Comparison of ENCODE assay signal across 9 cellular contexts in the genomic region with DNA sequence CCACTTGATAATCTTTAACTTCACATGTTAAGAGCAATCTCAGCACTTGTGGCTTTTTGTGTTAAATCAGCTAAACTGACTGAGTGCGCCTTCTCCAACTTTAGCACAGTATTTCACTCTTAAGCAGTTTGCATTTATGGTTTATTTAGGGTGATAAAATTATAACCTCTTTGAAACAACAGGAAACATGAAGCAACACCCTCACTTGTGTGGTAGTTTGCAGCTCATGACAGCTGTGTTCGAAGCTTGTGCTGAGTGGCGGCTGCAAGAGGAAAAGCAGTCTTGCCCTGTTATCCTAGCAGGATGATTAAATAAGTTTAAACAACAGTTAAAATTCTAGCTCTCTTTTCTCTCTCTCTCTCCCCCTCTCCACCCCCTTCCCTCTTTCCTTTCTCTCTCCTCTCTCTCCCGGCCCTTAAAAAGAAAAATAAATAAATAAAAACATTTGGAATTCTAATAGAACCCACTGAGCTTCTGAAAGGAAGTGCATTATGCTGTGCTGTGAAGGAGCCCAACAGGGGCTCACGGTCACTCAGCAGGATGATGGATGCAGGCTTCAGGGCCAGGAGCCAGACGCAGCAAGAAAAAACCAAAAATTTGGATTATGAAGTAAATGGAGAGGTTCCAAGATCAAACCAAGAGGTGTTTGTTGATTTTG. TPM values are rescaled to one million over a fixed set of nuclear protein-coding genes. Genes with fewer than 3 reads are reported as not detected.
DNase-seq lines count a peak whose midpoint lies in the region; ATAC-seq and TF ChIP-seq lines count a peak whose summit lies in the region.
"Had no signal": no experiment of that assay in that cellular context is flagged by ENCODE, and none has a peak within 500 bp of the region (broad histone marks: within the 10 kb centered on the region; RNA-seq: fewer than 3 reads in every experiment).

No MANE protein-coding gene starts in this region.

- H3K9me3 Mint-ChIP-seq in activated T-cell treated with anti-CD3 and anti-CD28 coated beads, Interleukin-2, amount 50 U/mL, for 24 hours: no peaks in the 10 kb centered on the region
- peaks cover 0 to 3% of the 10 kb centered on the region in 2 donors for H3K9me3 Mint-ChIP-seq in stimulated activated naive B cell treated with anti-CD40 and anti-IgM and Interleukin-4, amounts not matched to agents 10 μg/mL and 1 μg/mL and 100 μg/mL, for 72 hours

- H3K27ac Mint-ChIP-seq in activated T-cell treated with anti-CD3 and anti-CD28 coated beads, Interleukin-2, amount 50 U/mL, for 24 hours: peak overlapping the region; percentile 100
- H3K27ac Mint-ChIP-seq in T-helper 17 cell: peak overlapping the region; percentile 92
- peak overlapping the region; percentile 94 for H3K27ac Mint-ChIP-seq in stimulated activated naive B cell treated with anti-CD40 and anti-IgM and Interleukin-4, amounts not matched to agents 10 μg/mL and 1 μg/mL and 100 μg/mL, for 72 hours

- CTCF ChIA-PET in GM10248 (lab: Yijun Ruan, JAX): interaction anchor here (1.1 to 1.5 kb wide), 5 partner anchors 8 to 26 kb away, joined by 3 to 5 read pairs (median 3); a partner anchor contains a TSS

- no peak overlapping the region for H2AFZ ChIP-seq in fibroblast of lung (ENCODE audit: low read length)

- DNase-seq in activated T-cell treated with anti-CD3 and anti-CD28 coated beads, Interleukin-2, amount 50 U/mL, for 24 hours: no peak
- no peak for DNase-seq in activated T-cell treated with anti-CD3 and anti-CD28 coated beads, Interleukin-2, amount 50 U/mL, for 48 hours
- DNase-seq in T-helper 17 cell (peak in 1 of 3 donors; percentile 35), fibroblast of lung (ENCODE audit: low read depth in 2 of 2) (peak; percentile 31 to 39), GM10248 (ENCODE audit: extremely low spot score) (no peak), ureter (ENCODE audit: low spot score) (no peak)
- no peak for DNase-seq in stimulated activated naive B cell treated with anti-CD40 and anti-IgM and Interleukin-4, amounts not matched to agents 10 μg/mL and 1 μg/mL and 100 μg/mL, for 72 hours
- DNase-seq: NCI-H526 had no signal

- peak; percentile 34 for ATAC-seq in T-helper 17 cell
- no peak for ATAC-seq in stimulated activated naive B cell treated with anti-CD40 and anti-IgM and Interleukin-4, amounts not matched to agents 10 μg/mL and 1 μg/mL and 100 μg/mL, for 72 hours (replicated peaks)
- no peak for ATAC-seq in HG02759 (IDR thresholded peaks at IDR 0.05; ENCODE audit: unreplicated experiment)

- peaks cover 74% of the 10 kb centered on the region for H3K4me1 Mint-ChIP-seq in activated T-cell treated with anti-CD3 and anti-CD28 coated beads, Interleukin-2, amount 50 U/mL, for 24 hours (ENCODE audit: low read depth)
- H3K4me1 Mint-ChIP-seq in T-helper 17 cell: peaks cover 69% of the 10 kb centered on the region
- peaks cover 61 to 80% of the 10 kb centered on the region in 2 donors for H3K4me1 Mint-ChIP-seq in stimulated activated naive B cell treated with anti-CD40 and anti-IgM and Interleukin-4, amounts not matched to agents 10 μg/mL and 1 μg/mL and 100 μg/mL, for 72 hours

- TF ChIP-seq CTCF in fibroblast of lung (conservative IDR thresholded peaks at IDR 0.05 in 1 of 2, IDR thresholded peaks at IDR 0.05 in 1 of 2; ENCODE audit: low read depth in 1 of 2, low read length in 2 of 2) (no peak), GM10248 (IDR thresholded peaks at IDR 0.05; ENCODE audit: control extremely low read depth, extremely low read depth, low read depth, missing control alignments) (no peak)

- peaks cover 78% of the 10 kb centered on the region for H3K36me3 Mint-ChIP-seq in activated T-cell treated with anti-CD3 and anti-CD28 coated beads, Interleukin-2, amount 50 U/mL, for 24 hours (ENCODE audit: low read depth)
- H3K36me3 Mint-ChIP-seq in T-helper 17 cell (ENCODE audit: low read depth): peaks cover 6% of the 10 kb centered on the region
- H3K36me3 Mint-ChIP-seq in stimulated activated naive B cell treated with anti-CD40 and anti-IgM and Interleukin-4, amounts not matched to agents 10 μg/mL and 1 μg/mL and 100 μg/mL, for 72 hours: peaks cover 25 to 55% of the 10 kb centered on the region in 2 donors

- peaks cover 1% of the 10 kb centered on the region for H3K79me2 ChIP-seq in fibroblast of lung (ENCODE audit: control insufficient read depth, insufficient read depth, low read length)

- H4K20me1 ChIP-seq in fibroblast of lung (ENCODE audit: control insufficient read depth, extremely low read depth, insufficient read depth, low read length): no peaks in the 10 kb centered on the region

- no peaks in the 10 kb centered on the region for H3K27me3 ChIP-seq in fibroblast of lung (ENCODE audit: control insufficient read depth, insufficient read depth, low read length)

- no peaks in the 10 kb centered on the region for H3K9me3 ChIP-seq in T-helper 17 cell (ENCODE audit: control insufficient read depth, low read length, poor library complexity, severe bottlenecking)
- no peaks in the 10 kb centered on the region for H3K9me3 ChIP-seq in fibroblast of lung (ENCODE audit: control insufficient read depth, insufficient read depth, low read depth, low read length)

- no peak overlapping the region for H3K27ac ChIP-seq in fibroblast of lung (ENCODE audit: insufficient read depth, low read length)

- no peak overlapping the region for H3K9ac ChIP-seq in fibroblast of lung (ENCODE audit: insufficient read depth, low read length)

- H3K4me2 ChIP-seq in fibroblast of lung (ENCODE audit: extremely low read depth, insufficient read depth, low read length): peak overlapping the region; percentile 4

- POLR2A ChIA-PET in GM10248 (lab: Yijun Ruan, JAX): interaction anchor here (0.6 kb wide), 3 partner anchors 33 to 260 kb away, joined by 3 to 7 read pairs (median 6); no protein-coding TSS in a partner anchor

- peaks cover 9% of the 10 kb centered on the region for H3K36me3 ChIP-seq in fibroblast of lung (ENCODE audit: control insufficient read depth, insufficient read depth, low read length)

- H3K4me3 ChIP-seq in fibroblast of lung (replicated peaks in 1 of 4; ENCODE audit: control extremely low read depth in 1 of 4, insufficient read depth in 1 of 4, low read depth in 3 of 4, low read length in 4 of 4): no peak overlapping the region

- H3K4me1 ChIP-seq in fibroblast of lung (ENCODE audit: control insufficient read depth, extremely low read depth, insufficient read depth, low read length): peaks cover 14% of the 10 kb centered on the region

- H3K27me3 Mint-ChIP-seq in activated T-cell treated with anti-CD3 and anti-CD28 coated beads, Interleukin-2, amount 50 U/mL, for 24 hours: no peaks in the 10 kb centered on the region
- H3K27me3 Mint-ChIP-seq in T-helper 17 cell: no peaks in the 10 kb centered on the region
- no peaks in the 10 kb centered on the region for H3K27me3 Mint-ChIP-seq in stimulated activated naive B cell treated with anti-CD40 and anti-IgM and Interleukin-4, amounts not matched to agents 10 μg/mL and 1 μg/mL and 100 μg/mL, for 72 hours

- peak overlapping the region; percentile 14 for H3K4me3 Mint-ChIP-seq in activated T-cell treated with anti-CD3 and anti-CD28 coated beads, Interleukin-2, amount 50 U/mL, for 24 hours
- H3K4me3 Mint-ChIP-seq in T-helper 17 cell: peak overlapping the region; percentile 83
- peak overlapping the region; percentile 52 to 64 for H3K4me3 Mint-ChIP-seq in stimulated activated naive B cell treated with anti-CD40 and anti-IgM and Interleukin-4, amounts not matched to agents 10 μg/mL and 1 μg/mL and 100 μg/mL, for 72 hours

RNA-seq across cellular contexts. Expression of a gene that starts 25.2 kb away (rescaled TPM):
- total RNA-seq in T-helper 17 cell (100 to 1,000 TPM; 130 to 134 TPM), fibroblast of lung (40.8 and 69.2 TPM in 2 replicates), ureter (109 TPM)
- 60.8 and 74.9 TPM in 2 replicates for polyA plus RNA-seq in fibroblast of lung
- polyA plus RNA-seq in fibroblast of lung (2012): 63.2 and 64.3 TPM in 2 replicates
- polyA minus RNA-seq in fibroblast of lung (ENCODE audit: low replicate concordance): 239 and 248 TPM in 2 replicates

RNA-seq across cellular contexts. Expression of a gene that starts 49.6 kb away (rescaled TPM):
- 100 to 1,000 TPM in 1 of 2 donors, 10 to 100 TPM in 1; 99.2 to 112 TPM for total RNA-seq in T-helper 17 cell
- 74.7 and 101 TPM in 2 replicates for total RNA-seq in fibroblast of lung
- 74.5 and 81.5 TPM in 2 replicates for polyA plus RNA-seq in fibroblast of lung
- 48.0 and 53.9 TPM in 2 replicates for polyA plus RNA-seq in fibroblast of lung (2012)
- 38.7 and 80.9 TPM in 2 replicates for polyA minus RNA-seq in fibroblast of lung (ENCODE audit: low replicate concordance)
- 105 TPM for total RNA-seq in ureter

RNA-seq across cellular contexts. Expression of a gene that starts 57.9 kb away (rescaled TPM):
- 100 to 1,000 TPM in 1 of 2 donors, 10 to 100 TPM in 1; 95.7 to 101 TPM for total RNA-seq in T-helper 17 cell
- 38.3 and 44.4 TPM in 2 replicates for total RNA-seq in fibroblast of lung
- polyA plus RNA-seq in fibroblast of lung: 36.0 and 63.4 TPM in 2 replicates
- polyA plus RNA-seq in fibroblast of lung (2012): 37.8 and 75.0 TPM in 2 replicates
- polyA minus RNA-seq in fibroblast of lung (ENCODE audit: low replicate concordance): 70.5 and 113 TPM in 2 replicates
- 89.4 TPM for total RNA-seq in ureter

Comparison
In these comparisons a context has a peak if more than half of its experiments do, and no peak if none do; other contexts are left out.
1. DNase-seq: peak in fibroblast of lung (2 of 2); none in activated T-cell treated with anti-CD3 and anti-CD28 coated beads, Interleukin-2, amount 50 U/mL, for 24 hours (single experiment), activated T-cell treated with anti-CD3 and anti-CD28 coated beads, Interleukin-2, amount 50 U/mL, for 48 hours (0 of 2), stimulated activated naive B cell treated with anti-CD40 and anti-IgM and Interleukin-4, amounts not matched to agents 10 μg/mL and 1 μg/mL and 100 μg/mL, for 72 hours (single experiment), GM10248 (single experiment) and ureter (single experiment).
2. H3K4me3 Mint-ChIP-seq: peak in every context shown above with its lines; median percentile 83 in T-helper 17 cell; 58 in stimulated activated naive B cell treated with anti-CD40 and anti-IgM and Interleukin-4, amounts not matched to agents 10 μg/mL and 1 μg/mL and 100 μg/mL, for 72 hours; 14 in activated T-cell treated with anti-CD3 and anti-CD28 coated beads, Interleukin-2, amount 50 U/mL, for 24 hours.
3. Peak in every context shown above with its lines, with median percentiles within 50 percentile points of each other: H3K27ac Mint-ChIP-seq.